1 cellular context compared by ENCODE assay signal in genomic region chr12:26768611-26769603, GRCh38.
TF ChIP-seq lines count a peak whose summit lies in the region.

No MANE protein-coding gene starts in this region.

TF ChIP-seq in HepG2, 621 proteins besides CTCF, POLR2A, EP300 and RAD21 (continued from another document and continues in another):
- TF ChIP-seq, protein P1, sequence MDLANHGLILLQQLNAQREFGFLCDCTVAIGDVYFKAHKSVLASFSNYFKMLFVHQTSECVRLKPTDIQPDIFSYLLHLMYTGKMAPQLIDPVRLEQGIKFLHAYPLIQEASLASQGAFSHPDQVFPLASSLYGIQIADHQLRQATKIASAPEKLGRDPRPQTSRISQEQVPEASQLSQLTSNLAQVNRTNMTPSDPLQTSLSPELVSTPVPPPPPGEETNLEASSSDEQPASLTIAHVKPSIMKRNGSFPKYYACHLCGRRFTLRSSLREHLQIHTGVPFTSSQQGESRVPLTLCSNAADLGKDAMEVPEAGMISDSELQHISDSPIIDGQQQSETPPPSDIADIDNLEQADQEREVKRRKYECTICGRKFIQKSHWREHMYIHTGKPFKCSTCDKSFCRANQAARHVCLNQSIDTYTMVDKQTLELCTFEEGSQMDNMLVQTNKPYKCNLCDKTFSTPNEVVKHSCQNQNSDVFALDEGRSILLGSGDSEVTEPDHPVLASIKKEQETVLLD (CRISPR knock-in tag; IDR thresholded peaks at IDR 0.05; ENCODE audit: low read depth), result no peak
- no peak for TF ChIP-seq TGIF2 (CRISPR knock-in tag; IDR thresholded peaks at IDR 0.05)
- TF ChIP-seq RNF2 (conservative IDR thresholded peaks at IDR 0.05; ENCODE audit: low read depth), result no peak
- no peak for TF ChIP-seq ZNF451 (CRISPR knock-in tag; IDR thresholded peaks at IDR 0.05)
- TF ChIP-seq ZNF225 (CRISPR knock-in tag; IDR thresholded peaks at IDR 0.05), result no peak
- TF ChIP-seq ZNF383 (CRISPR knock-in tag; IDR thresholded peaks at IDR 0.05; ENCODE audit: borderline replicate concordance), result no peak
- no peak for TF ChIP-seq ISX (CRISPR knock-in tag; conservative IDR thresholded peaks at IDR 0.05)
- no peak for TF ChIP-seq ZHX1 (CRISPR knock-in tag; IDR thresholded peaks at IDR 0.05; ENCODE audit: low read depth)
- TF ChIP-seq, protein P2, sequence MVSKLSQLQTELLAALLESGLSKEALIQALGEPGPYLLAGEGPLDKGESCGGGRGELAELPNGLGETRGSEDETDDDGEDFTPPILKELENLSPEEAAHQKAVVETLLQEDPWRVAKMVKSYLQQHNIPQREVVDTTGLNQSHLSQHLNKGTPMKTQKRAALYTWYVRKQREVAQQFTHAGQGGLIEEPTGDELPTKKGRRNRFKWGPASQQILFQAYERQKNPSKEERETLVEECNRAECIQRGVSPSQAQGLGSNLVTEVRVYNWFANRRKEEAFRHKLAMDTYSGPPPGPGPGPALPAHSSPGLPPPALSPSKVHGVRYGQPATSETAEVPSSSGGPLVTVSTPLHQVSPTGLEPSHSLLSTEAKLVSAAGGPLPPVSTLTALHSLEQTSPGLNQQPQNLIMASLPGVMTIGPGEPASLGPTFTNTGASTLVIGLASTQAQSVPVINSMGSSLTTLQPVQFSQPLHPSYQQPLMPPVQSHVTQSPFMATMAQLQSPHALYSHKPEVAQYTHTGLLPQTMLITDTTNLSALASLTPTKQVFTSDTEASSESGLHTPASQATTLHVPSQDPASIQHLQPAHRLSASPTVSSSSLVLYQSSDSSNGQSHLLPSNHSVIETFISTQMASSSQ (IDR thresholded peaks at IDR 0.05; ENCODE audit: low read depth), result peak; percentile 99
- TF ChIP-seq, protein P2 (CRISPR knock-in tag; IDR thresholded peaks at IDR 0.05; ENCODE audit: borderline replicate concordance), result peak; percentile 99
- peak; percentile 98 for TF ChIP-seq CREM (IDR thresholded peaks at IDR 0.05)
- no peak for TF ChIP-seq CREM (CRISPR knock-in tag; IDR thresholded peaks at IDR 0.05)
- 0 out of 2 replicates have a peak, but pooled peaks have one; percentile 55 for TF ChIP-seq ZNF317 (CRISPR knock-in tag; IDR thresholded peaks at IDR 0.05)
- peak; percentile 77 for TF ChIP-seq ZFP36L1 (CRISPR knock-in tag; IDR thresholded peaks at IDR 0.05)
- TF ChIP-seq ZNF562 (CRISPR knock-in tag; IDR thresholded peaks at IDR 0.05; ENCODE audit: borderline replicate concordance), result no peak
- peak; percentile 89 for TF ChIP-seq ZNF792 (CRISPR knock-in tag; IDR thresholded peaks at IDR 0.05)
- TF ChIP-seq ZNF564 (CRISPR knock-in tag; IDR thresholded peaks at IDR 0.05), result no peak; the same call in 1 of the 2 replicates
- peak; percentile 96 for TF ChIP-seq MIXL1 (CRISPR knock-in tag; IDR thresholded peaks at IDR 0.05)
- TF ChIP-seq PREB (CRISPR knock-in tag; IDR thresholded peaks at IDR 0.05), result no peak
- no peak for TF ChIP-seq ZNF530 (CRISPR knock-in tag; IDR thresholded peaks at IDR 0.05; ENCODE audit: low read depth)
- no peak for TF ChIP-seq ZNF382 (CRISPR knock-in tag; IDR thresholded peaks at IDR 0.05; ENCODE audit: borderline replicate concordance)
- no peak for TF ChIP-seq POLR2AphosphoS2 (IDR thresholded peaks at IDR 0.05; ENCODE audit: low read depth, low read length)
- TF ChIP-seq ZNF512B (CRISPR knock-in tag; IDR thresholded peaks at IDR 0.05; ENCODE audit: borderline replicate concordance), result peak; percentile 72; the same call in 1 of the 2 replicates
- no peak for TF ChIP-seq NBN (conservative IDR thresholded peaks at IDR 0.05)
- peak; percentile 88 for TF ChIP-seq TCF7L2 (IDR thresholded peaks at IDR 0.05; ENCODE audit: low read depth, low read length)
- no peak for TF ChIP-seq ZNF296 (CRISPR knock-in tag; conservative IDR thresholded peaks at IDR 0.05)
- no peak for TF ChIP-seq PHF20 (CRISPR knock-in tag; IDR thresholded peaks at IDR 0.05)
- TF ChIP-seq, protein P3, sequence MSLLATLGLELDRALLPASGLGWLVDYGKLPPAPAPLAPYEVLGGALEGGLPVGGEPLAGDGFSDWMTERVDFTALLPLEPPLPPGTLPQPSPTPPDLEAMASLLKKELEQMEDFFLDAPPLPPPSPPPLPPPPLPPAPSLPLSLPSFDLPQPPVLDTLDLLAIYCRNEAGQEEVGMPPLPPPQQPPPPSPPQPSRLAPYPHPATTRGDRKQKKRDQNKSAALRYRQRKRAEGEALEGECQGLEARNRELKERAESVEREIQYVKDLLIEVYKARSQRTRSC (CRISPR knock-in tag; IDR thresholded peaks at IDR 0.05; ENCODE audit: low read depth), result no peak
- TF ChIP-seq ZNF609 (CRISPR knock-in tag; IDR thresholded peaks at IDR 0.05; ENCODE audit: borderline replicate concordance), result peak; percentile 100
- no peak for TF ChIP-seq NRL (CRISPR knock-in tag; IDR thresholded peaks at IDR 0.05; ENCODE audit: borderline replicate concordance)
- TF ChIP-seq, protein P4, sequence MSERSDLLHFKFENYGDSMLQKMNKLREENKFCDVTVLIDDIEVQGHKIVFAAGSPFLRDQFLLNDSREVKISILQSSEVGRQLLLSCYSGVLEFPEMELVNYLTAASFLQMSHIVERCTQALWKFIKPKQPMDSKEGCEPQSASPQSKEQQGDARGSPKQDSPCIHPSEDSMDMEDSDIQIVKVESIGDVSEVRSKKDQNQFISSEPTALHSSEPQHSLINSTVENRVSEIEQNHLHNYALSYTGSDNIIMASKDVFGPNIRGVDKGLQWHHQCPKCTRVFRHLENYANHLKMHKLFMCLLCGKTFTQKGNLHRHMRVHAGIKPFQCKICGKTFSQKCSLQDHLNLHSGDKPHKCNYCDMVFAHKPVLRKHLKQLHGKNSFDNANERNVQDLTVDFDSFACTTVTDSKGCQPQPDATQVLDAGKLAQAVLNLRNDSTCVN (CRISPR knock-in tag; IDR thresholded peaks at IDR 0.05; ENCODE audit: borderline replicate concordance), result no peak
- peak; percentile 80; the same call in 1 of the 2 replicates for TF ChIP-seq ZSCAN31 (CRISPR knock-in tag; IDR thresholded peaks at IDR 0.05; ENCODE audit: low read depth)
- peak; percentile 68; the same call in 1 of the 2 replicates for TF ChIP-seq ZNF878 (CRISPR knock-in tag; IDR thresholded peaks at IDR 0.05)
- TF ChIP-seq MXI1 (IDR thresholded peaks at IDR 0.05; ENCODE audit: borderline replicate concordance, low read depth, low read length), result 0 out of 3 replicates have a peak, but pooled peaks have one; percentile 14
- peak; percentile 98 for TF ChIP-seq NFE2L2 (IDR thresholded peaks at IDR 0.05; ENCODE audit: low read length)
- TF ChIP-seq ZNF253 (CRISPR knock-in tag; IDR thresholded peaks at IDR 0.05; ENCODE audit: borderline replicate concordance), result no peak
- TF ChIP-seq ZBTB21 (CRISPR knock-in tag; IDR thresholded peaks at IDR 0.05), result no peak
- no peak for TF ChIP-seq TSC22D2 (CRISPR knock-in tag; IDR thresholded peaks at IDR 0.05; ENCODE audit: borderline replicate concordance)
